In genomic region chr1:87733421-87733820, GRCh38 we compare ENCODE assay signal across 20 cellular contexts.
"Had no signal": no experiment of that assay in that cellular context is flagged by ENCODE, and none has a peak within 500 bp of the region (broad histone marks: within the 10 kb centered on the region; RNA-seq: fewer than 3 reads in every experiment).

No MANE protein-coding gene starts in this region.

- H3K27ac ChIP-seq: colonic mucosa, heart right ventricle, neutrophil, right atrium auricular region, sigmoid colon, skin epidermis, testis, tibial nerve had no signal

- H3K9me3 ChIP-seq: colonic mucosa, heart right ventricle, mucosa of descending colon, neutrophil, right atrium auricular region, sigmoid colon, testis, tibial nerve had no signal

- DNase-seq: colonic mucosa; dermis blood vessel endothelial cell; heart right ventricle; islet precursor cell; left colon; left ventricle myocardium superior; mucosa of descending colon; naive thymus-derived CD8-positive, alpha-beta T cell; posterior cingulate gyrus; sigmoid colon; stimulated activated CD4-positive, alpha-beta T cell treated with anti-CD3 and anti-CD28 coated beads, Interleukin-2, amount 100 ng/mL, for 24 hours; stimulated activated CD4-positive, alpha-beta T cell treated with anti-CD3 and anti-CD28 coated beads, Interleukin-4, amount 100 ng/mL, for 4 hours; stimulated activated naive B cell treated with anti-CD40 and anti-IgM and Interleukin-4, amounts not matched to agents 10 μg/mL and 1 μg/mL and 100 μg/mL, for 72 hours; stimulated activated naive CD8-positive, alpha-beta T cell treated with anti-CD3 and anti-CD28 coated beads, Interleukin-15, amount 100 ng/mL, for 72 hours; testis had no signal

- FAIRE-seq: frontal cortex had no signal

- H3K27me3 ChIP-seq: colonic mucosa, neutrophil, right atrium auricular region, sigmoid colon, testis, tibial nerve had no signal

- H3K4me3 ChIP-seq: colonic mucosa, heart right ventricle, mucosa of descending colon, right atrium auricular region, sigmoid colon, skin epidermis, testis, tibial nerve had no signal

- H3K36me3 ChIP-seq: colonic mucosa, heart right ventricle, neutrophil, right atrium auricular region, sigmoid colon, tibial nerve had no signal

- H3K4me1 ChIP-seq: colonic mucosa, heart right ventricle, right atrium auricular region, sigmoid colon, testis, tibial nerve had no signal
